8 cellular contexts compared by ENCODE assay signal in genomic region chr4:15654556-15655222, GRCh38. TPM values are rescaled to one million over a fixed set of nuclear protein-coding genes. Genes with fewer than 3 reads are reported as not detected.
DNase-seq lines count a peak whose midpoint lies in the region; FAIRE-seq and TF ChIP-seq lines count a peak whose summit lies in the region.

No MANE protein-coding gene starts in this region.

- in situ Hi-C loops in GM23248 (cut with MboI) = no loop called here

- peak in 1 of 2 experiments; percentile 21; a peak in 1 of 3 replicates for TF ChIP-seq POLR2A in H1 (IDR thresholded peaks at IDR 0.05; ENCODE audit: control extremely low read depth in 1 of 2, low read depth in 2 of 2, low read length in 2 of 2)

- H2BK120ac ChIP-seq in H1 (replicated peaks; ENCODE audit: low read depth, low read length) = no peak overlapping the region

- peak overlapping the region; percentile 100 for H3K4me2 ChIP-seq in GM23248 (ENCODE audit: unreplicated experiment)
- H3K4me2 ChIP-seq in H1 (ENCODE audit: insufficient read depth in 1 of 2, low read depth in 2 of 2, low read length in 2 of 2) = peak overlapping the region; percentile 84 to 95

- H3K36me3 ChIP-seq in GM23248 (ENCODE audit: low read depth) (no peaks in the 10 kb centered on the region), KOPT-K1 (ENCODE audit: insufficient read depth, low read length) (0 out of 2 replicates have a peak, but pooled peaks cover 6% of the 10 kb centered on the region), H1 (ENCODE audit: control insufficient read depth in 2 of 4, insufficient read depth in 4 of 4, low read length in 3 of 4) (peaks cover 0 to 2% (median 0%) of the 10 kb centered on the region in 4 experiments; a peak in 1 of 8 replicates)

- no peak for TF ChIP-seq EP300 in H1 (IDR thresholded peaks at IDR 0.05; ENCODE audit: borderline replicate concordance in 1 of 2, low read depth in 2 of 2, low read length in 2 of 2)

- H4K5ac ChIP-seq in H1 (ENCODE audit: insufficient read length, low read depth, low read length) = peak overlapping the region; percentile 99

- H3K27me3 ChIP-seq in GM23248 (replicated peaks; ENCODE audit: insufficient read depth) (no peaks in the 10 kb centered on the region), H1 (replicated peaks in 1 of 4; ENCODE audit: control insufficient read depth in 3 of 4, extremely low read depth in 1 of 4, insufficient read depth in 3 of 4, low read length in 3 of 4) (no peaks in the 10 kb centered on the region)

- H2AFZ ChIP-seq in GM23248 (peak overlapping the region; percentile 68), H1 (ENCODE audit: low read length) (peak overlapping the region; percentile 81; the same call in 1 of the 2 replicates)

- no peak for TF ChIP-seq CTCF in GM10248 (IDR thresholded peaks at IDR 0.05; ENCODE audit: control extremely low read depth, extremely low read depth, low read depth, missing control alignments)
- no peak for TF ChIP-seq CTCF in H1 (IDR thresholded peaks at IDR 0.05; ENCODE audit: control extremely low read depth in 1 of 3, insufficient read depth in 1 of 3, low read depth in 1 of 3, low read length in 3 of 3)

- peak overlapping the region; percentile 52 for H3K56ac ChIP-seq in H1 (replicated peaks; ENCODE audit: insufficient read length, low read depth, low read length)

- no peaks in the 10 kb centered on the region for H3K79me1 ChIP-seq in H1 (ENCODE audit: low read depth, low read length)

- peak overlapping the region; percentile 93 for H3K14ac ChIP-seq in H1 (ENCODE audit: insufficient read length)

- peak overlapping the region; percentile 89 for H3K9ac ChIP-seq in GM23248
- H3K9ac ChIP-seq in H1 (replicated peaks in 1 of 4; ENCODE audit: extremely low read depth in 1 of 4, low read depth in 3 of 4, low read length in 3 of 4) = peak overlapping the region; percentile 70 to 99 (median 89)

- H3K23ac ChIP-seq in H1 (ENCODE audit: insufficient read length) = peak overlapping the region; percentile 77

- peaks cover 50% of the 10 kb centered on the region for H3F3A ChIP-seq in GM23248 (ENCODE audit: insufficient read depth)

- H3K18ac ChIP-seq in H1 (ENCODE audit: extremely low read depth, low read length) = peak overlapping the region; percentile 97

- no peak overlapping the region for H2BK15ac ChIP-seq in H1 (ENCODE audit: low read length)

- no peak for FAIRE-seq in H1 (lab: Jason Lieb, UNC)

- WGBS in GM23248 (ENCODE audit: low coverage in 1 of 2, low lambda C conversion rate in 2 of 2, missing lambda C conversion rate in 2 of 2), 2 experiments = 1 to 2% methylated on average over 22 to 50 of the region's 68 CpGs
- 1% methylated on average over 45 of the region's 68 CpGs; no CpG with 5 or more reads in 1 of the 2 experiments for WGBS in H1 (ENCODE audit: extremely low coverage in 1 of 2, insufficient coverage in 1 of 2, insufficient read length in 1 of 2, insufficient replicate concordance in 2 of 2, low coverage in 1 of 2, low lambda C conversion rate in 2 of 2, missing lambda C conversion rate in 1 of 2), 2 experiments

- H3K79me2 ChIP-seq in GM23248 (ENCODE audit: insufficient read depth) = peaks cover 50% of the 10 kb centered on the region
- H3K79me2 ChIP-seq in H1 (ENCODE audit: control insufficient read depth in 1 of 2, insufficient read depth in 2 of 2, low read length in 2 of 2) = peaks cover 0 to 45% of the 10 kb centered on the region in 2 experiments; a peak in 2 of 4 replicates

- H2AK5ac ChIP-seq in H1 (ENCODE audit: low read depth, low read length) = no peak overlapping the region

- no peak for TF ChIP-seq RAD21 in H1 (IDR thresholded peaks at IDR 0.05 in 1 of 2, conservative IDR thresholded peaks at IDR 0.05 in 1 of 2; ENCODE audit: low read depth in 2 of 2, low read length in 2 of 2)

- peaks cover 7% of the 10 kb centered on the region for H3K23me2 ChIP-seq in H1 (ENCODE audit: low read depth, low read length)

- H3K9me2 ChIP-seq in GM23248 (ENCODE audit: insufficient read depth) = no peaks in the 10 kb centered on the region; the same call in 1 of the 2 replicates

- POLR2A ChIA-PET in GM10248 (lab: Yijun Ruan, JAX) (no interaction called here), H1 (lab: Charles Lee; ENCODE audit: partially characterized antibody) (interaction anchor here (0.6 to 6.9 kb wide), 15 partner anchors 10 to 1358 kb away, joined by 3 to 64 read pairs (median 3); partner anchors contain the start of genes CC2D2A and FAM200B)

- H3K4me1 ChIP-seq in GM23248 (ENCODE audit: insufficient read depth) (peaks cover 43% of the 10 kb centered on the region), H1 (replicated peaks in 1 of 4; ENCODE audit: control insufficient read depth in 3 of 4, insufficient read depth in 4 of 4, low read length in 3 of 4) (peaks cover 2 to 11% (median 5%) of the 10 kb centered on the region in 4 experiments; a peak in 5 of 7 replicates)

- no peaks in the 10 kb centered on the region for H3K9me3 ChIP-seq in GM23248 (ENCODE audit: low read depth)
- no peaks in the 10 kb centered on the region for H3K9me3 ChIP-seq in KOPT-K1 (ENCODE audit: insufficient read depth, low read length, poor library complexity, severe bottlenecking)
- H3K9me3 ChIP-seq in H1 (ENCODE audit: insufficient read depth in 2 of 2, low read depth in 1 of 2, low read length in 1 of 2) = no peaks in the 10 kb centered on the region

- peak overlapping the region; percentile 95; the same call in 1 of the 2 replicates for H4K8ac ChIP-seq in H1 (ENCODE audit: extremely low read depth, insufficient read depth, low read length)

- CTCF ChIA-PET in GM10248 (lab: Yijun Ruan, JAX) (interaction anchor here (0.8 to 2.8 kb wide), 5 partner anchors 9 to 22 kb away, joined by 3 to 10 read pairs (median 6); no protein-coding TSS in a partner anchor), H1 (lab: Charles Lee; ENCODE audit: partially characterized antibody) (interaction anchor here (1.0 to 2.4 kb wide), 7 partner anchors 9 to 180 kb away, joined by 3 to 7 read pairs (median 4); no protein-coding TSS in a partner anchor)

- H2BK20ac ChIP-seq in H1 (ENCODE audit: low read length) = no peak overlapping the region

- H3K4me3 ChIP-seq in GM23248 = peak overlapping the region; percentile 81
- H3K4me3 ChIP-seq in H1 (ENCODE audit: extremely low read depth in 1 of 4, insufficient read depth in 2 of 4, low read depth in 3 of 4, low read length in 4 of 4) = peak overlapping the region; percentile 82 to 88 (median 86)

- H3K27ac ChIP-seq in GM23248 (peak overlapping the region; percentile 92), KOPT-K1 (ENCODE audit: low read depth, low read length, poor library complexity, severe bottlenecking) (peak overlapping the region; percentile 99), H1 (ENCODE audit: low read depth, low read length) (peak overlapping the region; percentile 76)

- H3K4ac ChIP-seq in H1 (replicated peaks; ENCODE audit: insufficient read length, low read depth, low read length) = peak overlapping the region; percentile 69

- H4K20me1 ChIP-seq in GM23248 (ENCODE audit: insufficient read depth) (peaks cover 10% of the 10 kb centered on the region; the same call in 1 of the 2 replicates), H1 (replicated peaks in 1 of 2; ENCODE audit: control insufficient read depth in 1 of 2, insufficient read depth in 2 of 2, low read length in 2 of 2) (no peaks in the 10 kb centered on the region)

- DNase-seq in GM10248 (ENCODE audit: extremely low spot score) = peak; percentile 60
- peak; percentile 61 for DNase-seq in GM23248
- DNase-seq in activated CD4-positive, alpha-beta T cell treated with anti-CD3 and anti-CD28 coated beads for 48 hours = peak; percentile 54
- DNase-seq in H1 (ENCODE audit: low read depth in 1 of 2, low spot score in 2 of 2) = no peak
- DNase-seq in midbrain (lab: John Stamatoyannopoulos, UW) = peak; percentile 56
- DNase-seq in stimulated activated CD8-positive, alpha-beta memory T cell treated with anti-CD3 and anti-CD28 coated beads, Interleukin-7, amount 100 ng/mL, for 1 hour (ENCODE audit: low read depth in 2 of 2) = peak; percentile 9 to 12
- no peak for DNase-seq in central memory CD4-positive, alpha-beta T cell

- no peak overlapping the region for H2BK12ac ChIP-seq in H1 (ENCODE audit: low read depth, low read length)

- H4K91ac ChIP-seq in H1 (replicated peaks; ENCODE audit: insufficient read length, low read length) = peak overlapping the region; percentile 86

- H2BK5ac ChIP-seq in H1 (ENCODE audit: low read depth, low read length) = peak overlapping the region; percentile 90; the same call in 1 of the 2 replicates

RNA-seq across cellular contexts. Expression of gene FBXL5, which starts 0.5 kb away (rescaled TPM):
- total RNA-seq in GM23248 (2014; rRNA removed; shearing (Covaris generic)) = 68.4 and 82.7 TPM in 2 replicates
- polyA plus RNA-seq in GM23248 (2016; fragmentation: Nextera tagmentation; extraction: Ambion mirVana) (55.6 and 57.8 TPM in 2 replicates), H1 (2011; rRNA removed) (26.5 and 34.6 TPM in 2 replicates)
- 62.7 and 62.8 TPM in 2 replicates for total RNA-seq in H1 (2021; fragmentation: NEBNext Ultra II Directional; extraction: Animal tissue kit (Norgen Biotek cat#: 25700))
- 37.0 TPM for polyA plus RNA-seq in H1 (2011; cell fraction: cytosol; rRNA removed)
- 18.9 TPM for polyA plus RNA-seq in H1 (2011; cell fraction: nucleus; rRNA removed)
- 33.3 to 44.9 TPM (median 40.0 TPM) in 4 replicates for polyA plus RNA-seq in H1 (2012, experiment 1 of 2)
- 3.5 TPM for polyA plus RNA-seq in H1 (2012, experiment 2 of 2)
- 25.0 TPM for polyA plus RNA-seq in H1 (2013, experiment 1 of 2)
- 24.1 TPM for polyA plus RNA-seq in H1 (2013, experiment 2 of 2)
- polyA minus RNA-seq in H1 (2011; rRNA and poly(A)+ RNA removed) = 52.5 and 53.5 TPM in 2 replicates
- polyA minus RNA-seq in H1 (2011; cell fraction: cytosol; rRNA and poly(A)+ RNA removed) = 43.4 TPM
- polyA minus RNA-seq in H1 (2011; cell fraction: nucleus; rRNA and poly(A)+ RNA removed) = 117 TPM

RNA-seq across cellular contexts. Expression of gene FAM200B, which starts 26.9 kb away (rescaled TPM):
- 32.9 and 33.2 TPM in 2 replicates for total RNA-seq in GM23248 (2014; rRNA removed; shearing (Covaris generic))
- polyA plus RNA-seq in GM23248 (2016; fragmentation: Nextera tagmentation; extraction: Ambion mirVana) = 70.6 and 74.6 TPM in 2 replicates
- 21.9 and 23.7 TPM in 2 replicates for total RNA-seq in H1 (2021; fragmentation: NEBNext Ultra II Directional; extraction: Animal tissue kit (Norgen Biotek cat#: 25700))
- 10.7 and 11.9 TPM in 2 replicates for polyA plus RNA-seq in H1 (2011; rRNA removed)
- polyA plus RNA-seq in H1 (2011; cell fraction: cytosol; rRNA removed) = 16.0 TPM
- polyA plus RNA-seq in H1 (2011; cell fraction: nucleus; rRNA removed) = 10.3 TPM
- 15.2 to 33.0 TPM (median 21.7 TPM) in 4 replicates for polyA plus RNA-seq in H1 (2012, experiment 1 of 2)
- polyA plus RNA-seq in H1 (2012, experiment 2 of 2) = 11.6 TPM
- 45.1 TPM for polyA plus RNA-seq in H1 (2013, experiment 1 of 2)
- 44.9 TPM for polyA plus RNA-seq in H1 (2013, experiment 2 of 2)
- polyA minus RNA-seq in H1 (2011; rRNA and poly(A)+ RNA removed) = 2.7 and 7.3 TPM in 2 replicates
- polyA minus RNA-seq in H1 (2011; cell fraction: cytosol; rRNA and poly(A)+ RNA removed) = 8.1 TPM
- 14.7 TPM for polyA minus RNA-seq in H1 (2011; cell fraction: nucleus; rRNA and poly(A)+ RNA removed)

RNA-seq across cellular contexts. Expression of gene BST1, which starts 48.2 kb away (rescaled TPM):
- 32.6 and 33.3 TPM in 2 replicates for total RNA-seq in GM23248 (2014; rRNA removed; shearing (Covaris generic))
- polyA plus RNA-seq in GM23248 (2016; fragmentation: Nextera tagmentation; extraction: Ambion mirVana) (24.3 and 28.7 TPM in 2 replicates), H1 (2011; rRNA removed) (0.20 and 0.54 TPM in 2 replicates)
- 0.52 TPM in 1 of 2 replicates, not detected in the other for total RNA-seq in H1 (2021; fragmentation: NEBNext Ultra II Directional; extraction: Animal tissue kit (Norgen Biotek cat#: 25700))
- polyA plus RNA-seq in H1 (2011; cell fraction: cytosol; rRNA removed) = 0.32 TPM
- polyA plus RNA-seq in H1 (2011; cell fraction: nucleus; rRNA removed) = 0.53 TPM
- polyA plus RNA-seq in H1 (2012, experiment 1 of 2) = 0.84 to 1.00 TPM (median 0.87 TPM) in 4 replicates
- 0.52 TPM for polyA plus RNA-seq in H1 (2012, experiment 2 of 2)
- 0.49 TPM for polyA plus RNA-seq in H1 (2013, experiment 1 of 2)
- polyA plus RNA-seq in H1 (2013, experiment 2 of 2) = 0.39 TPM
- polyA minus RNA-seq in H1 (2011; rRNA and poly(A)+ RNA removed) = 0.16 and 0.80 TPM in 2 replicates
- not detected for polyA minus RNA-seq in H1 (2011; cell fraction: cytosol; rRNA and poly(A)+ RNA removed)
- polyA minus RNA-seq in H1 (2011; cell fraction: nucleus; rRNA and poly(A)+ RNA removed) = not detected

Comparison
In these comparisons a context has a peak if more than half of its experiments do, and no peak if none do; other contexts are left out.
1. DNase-seq: peak in GM10248 (single experiment), GM23248 (single experiment), activated CD4-positive, alpha-beta T cell treated with anti-CD3 and anti-CD28 coated beads for 48 hours (single experiment), midbrain (single experiment) and stimulated activated CD8-positive, alpha-beta memory T cell treated with anti-CD3 and anti-CD28 coated beads, Interleukin-7, amount 100 ng/mL, for 1 hour (2 of 2); none in H1 (0 of 2) and central memory CD4-positive, alpha-beta T cell (single experiment).
2. RNA of gene BST1, which starts 48.2 kb away (total RNA-seq): 32.6 to 33.3 TPM in GM23248; 0.52 TPM in H1; every median in the first group is over 10 times any median in the second.
3. Peak in every context shown above with its lines, with median percentiles within 50 percentile points of each other: H3K27ac ChIP-seq.